Comparison of ENCODE assay signal across 8 cellular contexts in genomic region chr15:67542192-67542461, GRCh38. TPM values are rescaled to one million over a fixed set of nuclear protein-coding genes. Genes with fewer than 3 reads are reported as not detected.
DNase-seq lines count a peak whose midpoint lies in the region; ATAC-seq and TF ChIP-seq lines count a peak whose summit lies in the region.

No MANE protein-coding gene starts in this region.

- TF ChIP-seq CTCF in DND-41 (IDR thresholded peaks at IDR 0.05; ENCODE audit: borderline replicate concordance, extremely low read depth, low read length, poor library complexity, severe bottlenecking), result no peak
- TF ChIP-seq CTCF in brain (conservative IDR thresholded peaks at IDR 0.05), result no peak
- TF ChIP-seq CTCF in upper lobe of right lung (IDR thresholded peaks at IDR 0.05), result no peak

- no peak for ATAC-seq in DND-41 (ENCODE audit: insufficient read depth, low read depth)
- ATAC-seq in upper lobe of right lung, result no peak
- no peak for ATAC-seq in HG03457 (IDR thresholded peaks at IDR 0.05; ENCODE audit: unreplicated experiment)

- H3K36me3 Mint-ChIP-seq in brain, result peaks cover 11% of the 10 kb centered on the region

- peak overlapping the region; percentile 95 to 98 (median 97) for H3K27ac Mint-ChIP-seq in brain

- peaks cover 24% of the 10 kb centered on the region for H3K36me3 ChIP-seq in DND-41 (ENCODE audit: insufficient read depth, low read length)
- H3K36me3 ChIP-seq in upper lobe of right lung, result peaks cover 8% of the 10 kb centered on the region

- peaks cover 12% of the 10 kb centered on the region for H3K27me3 Mint-ChIP-seq in brain

- H3K9me3 Mint-ChIP-seq in brain, result no peaks in the 10 kb centered on the region

- peak overlapping the region; percentile 98 for H3K27ac ChIP-seq in DND-41 (ENCODE audit: low read length)
- peak overlapping the region; percentile 83 for H3K27ac ChIP-seq in upper lobe of right lung

- H3K9me3 ChIP-seq in DND-41 (ENCODE audit: insufficient read depth, low read length, severe bottlenecking) (no peaks in the 10 kb centered on the region), upper lobe of right lung (no peaks in the 10 kb centered on the region)

- no peaks in the 10 kb centered on the region for H4K20me1 ChIP-seq in DND-41 (ENCODE audit: insufficient read depth, low read length)

- peak overlapping the region; percentile 95 for H3K9ac ChIP-seq in DND-41 (ENCODE audit: low read depth, low read length)

- H3K4me3 Mint-ChIP-seq in brain, result peak overlapping the region; percentile 89 to 98 (median 97)

- H3K4me1 Mint-ChIP-seq in brain, result peaks cover 54% of the 10 kb centered on the region

- intact Hi-C loops in upper lobe of right lung (cut with DNase I), result no loop called here

- H3K27me3 ChIP-seq in DND-41 (ENCODE audit: insufficient read depth, low read length, poor library complexity), result no peaks in the 10 kb centered on the region
- no peaks in the 10 kb centered on the region for H3K27me3 ChIP-seq in upper lobe of right lung

- peak overlapping the region; percentile 97 for H2AFZ ChIP-seq in DND-41 (ENCODE audit: low read depth, low read length)

- DNase-seq in DND-41 (no peak), medulla oblongata (ENCODE audit: extremely low spot score) (peak; percentile 45), upper lobe of right lung (no peak), UCSD-AML1 (lab: John Stamatoyannopoulos, UW; ENCODE audit: unreplicated experiment) (no peak), NCI-H2081 (lab: John Stamatoyannopoulos, UW) (no peak)
- no peak for DNase-seq in Jurkat, Clone E6-1 (ENCODE audit: low read depth, low spot score)

- H3K79me2 ChIP-seq in DND-41 (ENCODE audit: insufficient read depth, low read length), result peaks cover 51% of the 10 kb centered on the region

- H3K4me2 ChIP-seq in DND-41 (ENCODE audit: insufficient read depth, low read length), result peak overlapping the region; percentile 95

- H3K4me1 ChIP-seq in DND-41 (ENCODE audit: insufficient read depth, low read length) (peaks cover 33% of the 10 kb centered on the region), upper lobe of right lung (peaks cover 9% of the 10 kb centered on the region)

- H3K4me3 ChIP-seq in DND-41 (ENCODE audit: low read depth in 1 of 2, low read length in 2 of 2), result peak overlapping the region; percentile 67 to 93
- peak overlapping the region; percentile 77 for H3K4me3 ChIP-seq in Jurkat, Clone E6-1 (ENCODE audit: low read length)
- peak overlapping the region; percentile 71 for H3K4me3 ChIP-seq in upper lobe of right lung

RNA-seq across cellular contexts. Expression of gene MAP2K5, which starts 0.4 kb away (rescaled TPM):
- 19.1 TPM for polyA plus RNA-seq in Jurkat, Clone E6-1 (2012; ENCODE audit: insufficient read depth, insufficient read length)
- 18.3 TPM for polyA plus RNA-seq in brain (ENCODE audit: insufficient read depth, low read depth, low replicate concordance)
- 18.3 TPM for total RNA-seq in upper lobe of right lung

RNA-seq across cellular contexts. Expression of gene C15orf61, which starts 21.2 kb away (rescaled TPM):
- 9.9 TPM for polyA plus RNA-seq in Jurkat, Clone E6-1 (2012; ENCODE audit: insufficient read depth, insufficient read length)
- 3.4 TPM for polyA plus RNA-seq in brain (ENCODE audit: insufficient read depth, low read depth, low replicate concordance)
- total RNA-seq in upper lobe of right lung, result 7.4 TPM
